Comparison of ENCODE assay signal across 26 cellular contexts in the genomic region with DNA sequence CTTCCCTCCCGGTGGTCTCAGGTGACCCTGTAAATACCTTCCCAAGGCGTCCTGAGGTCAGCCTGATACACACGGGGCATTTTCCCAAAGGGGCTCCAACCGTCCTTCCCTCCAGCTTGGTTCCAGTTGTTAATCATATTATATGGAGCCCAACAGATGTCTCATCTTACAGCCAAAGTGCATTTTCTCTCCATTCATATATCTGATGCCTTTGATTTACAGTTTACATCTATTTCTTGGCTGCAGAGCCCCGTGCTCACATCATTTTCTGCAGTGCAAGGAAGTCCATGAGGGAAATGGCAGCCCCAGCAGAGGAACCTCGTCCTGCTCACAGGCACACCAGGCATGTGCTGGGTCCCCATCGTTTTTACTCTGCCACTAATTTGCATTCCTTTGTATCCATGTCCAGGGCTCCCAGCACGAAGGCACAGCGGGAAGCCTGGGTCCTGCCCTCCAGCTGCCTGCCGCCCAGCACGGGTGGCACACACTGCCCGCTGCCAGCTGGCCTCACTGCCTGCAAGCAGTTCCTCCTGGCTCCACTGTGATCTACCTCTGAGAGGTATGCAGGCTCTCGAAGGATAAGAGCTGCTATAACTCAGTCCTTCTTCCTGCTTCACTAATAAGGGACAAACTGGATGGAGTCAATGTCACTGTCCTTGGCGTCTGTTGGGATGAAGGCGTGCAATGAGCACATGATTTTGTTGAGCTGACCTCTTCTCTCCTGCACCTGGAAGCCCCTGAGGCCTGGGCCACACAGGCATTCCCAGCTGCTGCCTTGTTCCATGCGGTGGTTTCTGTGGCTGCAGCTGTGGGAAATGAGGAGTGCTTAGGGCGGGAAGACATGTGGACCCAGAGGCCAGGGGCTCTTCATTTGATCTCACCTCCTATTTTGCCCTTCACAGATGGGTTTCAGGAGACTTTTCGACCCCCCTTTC.
DNase-seq lines count a peak whose midpoint lies in the region; TF ChIP-seq lines count a peak whose summit lies in the region.
"Had no signal": no experiment of that assay in that cellular context is flagged by ENCODE, and none has a peak within 500 bp of the region (broad histone marks: within the 10 kb centered on the region; RNA-seq: fewer than 3 reads in every experiment).

No MANE protein-coding gene starts in this region.

- no peak for TF ChIP-seq CTCF in sigmoid colon (IDR thresholded peaks at IDR 0.05)

- H3K36me3 Mint-ChIP-seq in activated T-cell treated with anti-CD3 and anti-CD28 coated beads, Interleukin-2, amount 50 U/mL, for 24 hours (ENCODE audit: low read depth): no peaks in the 10 kb centered on the region
- H3K36me3 Mint-ChIP-seq: CD8-positive, alpha-beta T cell had no signal

- H3K27ac Mint-ChIP-seq in activated T-cell treated with anti-CD3 and anti-CD28 coated beads, Interleukin-2, amount 50 U/mL, for 24 hours: no peak overlapping the region
- H3K27ac Mint-ChIP-seq: B cell; CD8-positive, alpha-beta T cell; IgD-negative memory B cell had no signal

- H3K9me3 Mint-ChIP-seq in activated T-cell treated with anti-CD3 and anti-CD28 coated beads, Interleukin-2, amount 50 U/mL, for 24 hours: peaks cover 5% of the 10 kb centered on the region

- TF ChIP-seq POLR2A in sigmoid colon (IDR thresholded peaks at IDR 0.05): no peak

- no peak overlapping the region for H3K4me3 Mint-ChIP-seq in activated T-cell treated with anti-CD3 and anti-CD28 coated beads, Interleukin-2, amount 50 U/mL, for 24 hours
- H3K4me3 Mint-ChIP-seq: B cell; CD8-positive, alpha-beta T cell; IgD-negative memory B cell had no signal

- H3K27ac ChIP-seq in sigmoid colon: no peak overlapping the region
- H3K27ac ChIP-seq: 22Rv1, C4-2B, HL-60, KMS-11 had no signal

- WGBS in sigmoid colon, 2 donors: 80% methylated on average over 18 of the region's 18 CpGs

- no peaks in the 10 kb centered on the region for H3K4me1 ChIP-seq in sigmoid colon
- H3K4me1 ChIP-seq: Caco-2, HAP-1 had no signal

- peaks cover 0 to 4% (median 0%) of the 10 kb centered on the region in 4 donors for H3K9me3 ChIP-seq in sigmoid colon
- H3K9me3 ChIP-seq: Caco-2, HAP-1 had no signal

- H3K4me1 Mint-ChIP-seq in activated T-cell treated with anti-CD3 and anti-CD28 coated beads, Interleukin-2, amount 50 U/mL, for 24 hours (ENCODE audit: low read depth): no peaks in the 10 kb centered on the region
- H3K4me1 Mint-ChIP-seq: B cell, IgD-negative memory B cell had no signal

- H3K27me3 ChIP-seq in sigmoid colon: no peaks in the 10 kb centered on the region

- no peak for TF ChIP-seq EP300 in sigmoid colon (IDR thresholded peaks at IDR 0.05)

- H3K36me3 ChIP-seq in sigmoid colon: no peaks in the 10 kb centered on the region
- H3K36me3 ChIP-seq: HAP-1 had no signal

- intact Hi-C loops in posterior vena cava (cut with DNase I): no loop called here
- intact Hi-C loops in sigmoid colon (cut with DNase I): no loop called here

- no peaks in the 10 kb centered on the region for H3K27me3 Mint-ChIP-seq in activated T-cell treated with anti-CD3 and anti-CD28 coated beads, Interleukin-2, amount 50 U/mL, for 24 hours
- H3K27me3 Mint-ChIP-seq: IgD-negative memory B cell had no signal

- DNase-seq in DMS 273 (lab: John Stamatoyannopoulos, UW; ENCODE audit: unreplicated experiment): peak; percentile 22
- no peak for DNase-seq in DMS 273 treated with DMSO at 0.1 percent for 48 hours (lab: John Stamatoyannopoulos, UW)
- DNase-seq in left kidney (ENCODE audit: low read depth, low spot score): peak; percentile 76
- peak; percentile 29 for DNase-seq in posterior vena cava (ENCODE audit: low spot score)
- no peak for DNase-seq in activated T-cell treated with anti-CD3 and anti-CD28 coated beads, Interleukin-2, amount 50 U/mL, for 24 hours
- DNase-seq in DMS153 treated with DMSO at 0.1 percent for 48 hours (lab: John Stamatoyannopoulos, UW; ENCODE audit: unreplicated experiment): no peak
- DNase-seq in sigmoid colon: no peak
- DNase-seq: Caco-2; CD8-positive, alpha-beta T cell; DND-41; GOT3; MM.1S; NCI-H1048; NCI-H1417; NCI-H1694 treated with DMSO at 0.1 percent for 48 hours; NCI-H2171 treated with DMSO at 0.1 percent for 48 hours; NCI-H345; NCI-H510A treated with DMSO at 0.1 percent for 48 hours; PC-3 had no signal

- H3K4me3 ChIP-seq in sigmoid colon: no peak overlapping the region
- H3K4me3 ChIP-seq: HAP-1 had no signal

Comparison
In these comparisons a context has a peak if more than half of its experiments do, and no peak if none do; other contexts are left out.
1. DNase-seq: peak in DMS 273 (single experiment), left kidney (single experiment) and posterior vena cava (single experiment); none in DMS 273 treated with DMSO at 0.1 percent for 48 hours (single experiment), activated T-cell treated with anti-CD3 and anti-CD28 coated beads, Interleukin-2, amount 50 U/mL, for 24 hours (single experiment), DMS153 treated with DMSO at 0.1 percent for 48 hours (single experiment) and sigmoid colon (single experiment).